7 cellular contexts compared by ENCODE assay signal in genomic region chr11:68211546-68211945, GRCh38. TPM values are rescaled to one million over a fixed set of nuclear protein-coding genes. Genes with fewer than 3 reads are reported as not detected.
DNase-seq lines count a peak whose midpoint lies in the region; ATAC-seq, FAIRE-seq and TF ChIP-seq lines count a peak whose summit lies in the region.

No MANE protein-coding gene starts in this region.

- BruUV-seq in HCT116 (replicated peaks; lab: Mats Ljungman, UMichigan), result no TSS peak

- TF ChIP-seq CTCF in HCT116 (IDR thresholded peaks at IDR 0.05 in 2 of 3, conservative IDR thresholded peaks at IDR 0.05 in 1 of 3; ENCODE audit: borderline replicate concordance in 1 of 3, insufficient read depth in 1 of 3, low read depth in 2 of 3, low read length in 2 of 3), result no peak
- TF ChIP-seq CTCF in WERI-Rb-1 (IDR thresholded peaks at IDR 0.05; ENCODE audit: low read depth, low read length), result no peak
- TF ChIP-seq CTCF in gastroesophageal sphincter (IDR thresholded peaks at IDR 0.05), result no peak

- H3K4me3 ChIP-seq in HCT116 (replicated peaks in 1 of 2; ENCODE audit: low read depth in 1 of 2, low read length in 2 of 2), result peak overlapping the region; percentile 65 to 92; a peak in 3 of 4 replicates
- peak overlapping the region; percentile 75 for H3K4me3 ChIP-seq in WERI-Rb-1 (ENCODE audit: low read depth, low read length)
- peak overlapping the region; percentile 85 to 99 for H3K4me3 ChIP-seq in gastroesophageal sphincter
- peak overlapping the region; percentile 90 for H3K4me3 ChIP-seq in skeletal muscle satellite cell (ENCODE audit: low read length)

- H3K27me3 ChIP-seq in HCT116 (ENCODE audit: insufficient read depth, low read length) (no peaks in the 10 kb centered on the region), WERI-Rb-1 (ENCODE audit: insufficient read depth, low read depth, severe bottlenecking) (no peaks in the 10 kb centered on the region), gastroesophageal sphincter (no peaks in the 10 kb centered on the region), skeletal muscle satellite cell (ENCODE audit: control insufficient read depth, insufficient read depth, low read length) (peaks cover 15% of the 10 kb centered on the region)

- TF ChIP-seq POLR2A in HCT116 (IDR thresholded peaks at IDR 0.05; ENCODE audit: borderline replicate concordance, extremely low read depth, insufficient read depth, insufficient read length), result no peak
- no peak for TF ChIP-seq POLR2A in gastroesophageal sphincter (IDR thresholded peaks at IDR 0.05)

- WGBS in gastroesophageal sphincter (ENCODE audit: low coverage in 1 of 2), 2 donors, result 22 to 25% methylated on average over 7 to 14 of the region's 14 CpGs

- CTCF ChIA-PET in HCT116 (lab: Charles Lee), result interaction anchor here (1.1 kb wide), 1 partner anchor 202 kb away, joined by 4 read pairs; the partner anchor contains the start of gene ALDH3B1

- H3K9me2 ChIP-seq in HCT116 (ENCODE audit: insufficient read depth), result no peaks in the 10 kb centered on the region

- no peak for TF ChIP-seq RAD21 in HCT116 (IDR thresholded peaks at IDR 0.05; ENCODE audit: low read depth)

- TF ChIP-seq EP300 in gastroesophageal sphincter (IDR thresholded peaks at IDR 0.05), result no peak

- H3K4me2 ChIP-seq in HCT116 (ENCODE audit: low read length), result peak overlapping the region; percentile 99
- peak overlapping the region; percentile 94 for H3K4me2 ChIP-seq in skeletal muscle satellite cell (ENCODE audit: low read length)

- DNase-seq in HCT116 (ENCODE audit: low read depth, low spot score), result no peak
- no peak for DNase-seq in WERI-Rb-1
- no peak for DNase-seq in GM19239 (ENCODE audit: insufficient read length, low spot score)
- no peak for DNase-seq in effector CD4-positive, alpha-beta T cell

- H2AFZ ChIP-seq in HCT116 (ENCODE audit: low read depth, low read length, poor library complexity, severe bottlenecking), result no peak overlapping the region

- intact Hi-C loops in HCT116 (cut with micrococcal nuclease), result no loop called here

- RAD21 ChIA-PET in HCT116 (lab: Charles Lee; ENCODE audit: low non-redundant PET in 1 of 2, low total read pairs in 2 of 2, uncharacterized antibody in 2 of 2, unreplicated experiment in 2 of 2), result no interaction called here

- no peaks in the 10 kb centered on the region for H3K36me3 ChIP-seq in HCT116 (ENCODE audit: control insufficient read depth in 1 of 2, insufficient read depth in 2 of 2, low read length in 2 of 2)
- no peaks in the 10 kb centered on the region for H3K36me3 ChIP-seq in WERI-Rb-1
- no peaks in the 10 kb centered on the region for H3K36me3 ChIP-seq in gastroesophageal sphincter
- no peaks in the 10 kb centered on the region for H3K36me3 ChIP-seq in skeletal muscle satellite cell (ENCODE audit: insufficient read depth, low read length)

- POLR2A ChIA-PET in HCT116 (lab: Charles Lee), result no interaction called here

- peaks cover 57% of the 10 kb centered on the region for H3K79me2 ChIP-seq in HCT116 (ENCODE audit: insufficient read depth, low read length)

- H3K4me1 ChIP-seq in HCT116 (ENCODE audit: control insufficient read depth in 1 of 2, insufficient read depth in 2 of 2, low read length in 2 of 2) (peaks cover 8 to 38% of the 10 kb centered on the region in 2 experiments; a peak in 3 of 4 replicates), gastroesophageal sphincter (peaks cover 3 to 68% (median 27%) of the 10 kb centered on the region in 3 donors), skeletal muscle satellite cell (ENCODE audit: control insufficient read depth, insufficient read depth, low read length) (peaks cover 21% of the 10 kb centered on the region)

- H3K27ac ChIP-seq in HCT116 (ENCODE audit: low read depth, low read length) (no peak overlapping the region), WERI-Rb-1 (no peak overlapping the region), gastroesophageal sphincter (peak overlapping the region in 3 of 4 donors; percentile 26 to 100 (median 100))

- H4K20me1 ChIP-seq in HCT116 (ENCODE audit: insufficient read depth), result peaks cover 9% of the 10 kb centered on the region; the same call in 1 of the 2 replicates

- H3K9ac ChIP-seq in HCT116 (ENCODE audit: low read length) (no peak overlapping the region), skeletal muscle satellite cell (ENCODE audit: low read depth, low read length) (peak overlapping the region; percentile 78)

- FAIRE-seq in GM19239 (lab: Jason Lieb, UNC), result no peak

- H3K9me3 ChIP-seq in HCT116 (ENCODE audit: control insufficient read depth in 1 of 2, insufficient read depth in 1 of 2, low read depth in 1 of 2, low read length in 2 of 2), result no peaks in the 10 kb centered on the region
- H3K9me3 ChIP-seq in WERI-Rb-1 (ENCODE audit: severe bottlenecking), result no peaks in the 10 kb centered on the region
- no peaks in the 10 kb centered on the region for H3K9me3 ChIP-seq in gastroesophageal sphincter
- H3K9me3 ChIP-seq in skeletal muscle satellite cell (replicated peaks; ENCODE audit: low read length), result no peaks in the 10 kb centered on the region

- no peak for ATAC-seq in HCT116
- ATAC-seq in gastroesophageal sphincter, result no peak
- ATAC-seq in GM19351 (IDR thresholded peaks at IDR 0.05; ENCODE audit: unreplicated experiment), result no peak

TF ChIP-seq in HCT116, 20 proteins besides CTCF, POLR2A, EP300 and RAD21:
- TF ChIP-seq ZNF274 (IDR thresholded peaks at IDR 0.05; ENCODE audit: low read depth, low read length) (no peak), EZH2 (IDR thresholded peaks at IDR 0.05) (no peak), SIN3A (IDR thresholded peaks at IDR 0.05; ENCODE audit: low read depth) (no peak), ELF1 (IDR thresholded peaks at IDR 0.05; ENCODE audit: borderline replicate concordance, low read depth) (no peak), EGR1 (IDR thresholded peaks at IDR 0.05; ENCODE audit: low read depth) (no peak)
TF ChIP-seq in HCT116: peak in this region for 0.

RNA-seq across cellular contexts. Expression of gene KMT5B, which starts 1.6 kb away (rescaled TPM):
- total RNA-seq in HCT116 (2021; ENCODE audit: unreplicated experiment), result 35.1 TPM
- 29.7 and 30.8 TPM in 2 replicates for polyA plus RNA-seq in HCT116 (2012)
- total RNA-seq in gastroesophageal sphincter, result 10 to 100 TPM; 35.1 to 75.6 (median 39.8) TPM
- 14.6 and 17.0 TPM in 2 replicates for total RNA-seq in skeletal muscle satellite cell (2012; rRNA removed)

Comparison
In these comparisons a context has a peak if more than half of its experiments do, and no peak if none do; other contexts are left out.
1. H3K27ac ChIP-seq: peak in gastroesophageal sphincter (3 of 4); none in HCT116 (single experiment) and WERI-Rb-1 (single experiment).
2. Peak in every context shown above with its lines, with median percentiles within 50 percentile points of each other: H3K4me3 ChIP-seq.